In the genomic region with DNA sequence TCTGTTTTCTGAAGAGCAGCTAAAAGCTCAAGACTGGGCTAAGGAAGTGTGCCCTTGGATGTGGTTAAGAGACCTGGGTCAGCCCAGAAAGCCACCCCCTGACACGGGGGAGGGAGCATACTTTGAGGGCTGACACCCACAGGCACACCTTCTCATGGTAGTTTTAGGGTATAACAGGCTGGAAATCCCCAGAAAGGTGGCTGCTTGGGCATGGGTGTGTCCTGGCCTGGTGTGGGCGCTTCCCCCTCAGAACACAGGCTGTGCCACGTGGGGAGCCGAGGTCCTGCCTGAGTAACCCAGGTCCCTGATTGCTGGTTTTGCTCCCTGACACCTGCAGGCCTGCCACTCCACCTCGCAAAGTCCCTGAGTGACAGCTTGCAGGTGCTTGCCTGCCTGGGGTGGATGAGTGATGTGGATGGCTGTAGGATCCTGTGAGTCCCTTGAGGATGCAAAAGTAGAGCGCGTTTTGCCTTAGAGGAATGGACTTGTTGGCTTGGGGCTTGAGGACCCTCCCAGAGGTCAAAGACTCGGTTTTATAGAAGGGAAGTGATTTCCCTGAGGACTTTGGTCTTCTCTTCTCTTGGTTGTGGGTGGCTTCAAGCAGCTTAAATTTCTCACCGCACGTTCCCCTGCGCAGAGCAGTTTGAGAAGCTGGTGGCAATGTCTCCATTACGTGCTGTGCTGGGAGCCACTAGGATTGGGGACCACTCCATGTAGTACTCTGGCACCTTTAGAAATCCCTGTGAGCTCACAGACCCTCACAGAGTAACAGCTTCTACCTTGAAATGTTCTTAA, we compare ENCODE assay signal across 8 cellular contexts.
DNase-seq lines count a peak whose midpoint lies in the region; ATAC-seq, FAIRE-seq and TF ChIP-seq lines count a peak whose summit lies in the region.

No MANE protein-coding gene starts in this region.

- intact Hi-C loops in activated B cell treated with CpG ODN at 0.5 μM for 24 hours (cut with micrococcal nuclease) = loop anchor here (1.0 to 10.0 kb wide), 3 partner anchors 82 to 562 kb away; a partner anchor contains a TSS
- intact Hi-C loops in endothelial cell of umbilical vein (cut with micrococcal nuclease) = loop anchor here (2.0 to 10.0 kb wide), 3 partner anchors 68 to 252 kb away; no protein-coding TSS in a partner anchor

- ATAC-seq in HG02840 (IDR thresholded peaks at IDR 0.05; ENCODE audit: low FRiP score, unreplicated experiment) (peak; percentile 50), activated B cell treated with CpG ODN at 0.5 μM for 24 hours (ENCODE audit: low read depth) (peak; percentile 90)
- peak; percentile 87 to 89 for ATAC-seq in stimulated activated naive B cell treated with anti-CD40 and anti-IgM and Interleukin-4, amounts not matched to agents 10 μg/mL and 1 μg/mL and 100 μg/mL, for 72 hours (replicated peaks)

- H3K9me3 ChIP-seq in endothelial cell of umbilical vein (replicated peaks; ENCODE audit: control insufficient read depth, insufficient read depth, low read length) = no peaks in the 10 kb centered on the region

- CTCF ChIA-PET in activated B cell treated with CpG ODN at 0.5 μM for 24 hours (lab: Charles Lee) = interaction anchor here (0.6 to 1.7 kb wide), 3 partner anchors 16 to 109 kb away, joined by 3 to 7 read pairs (median 6); a partner anchor contains a TSS
- CTCF ChIA-PET in endothelial cell of umbilical vein (lab: Charles Lee) = interaction anchor here (1.2 to 1.5 kb wide), 7 partner anchors 11 to 166 kb away, joined by 3 to 7 read pairs (median 3); a partner anchor contains a TSS

- no peaks in the 10 kb centered on the region for H3K27me3 ChIP-seq in endothelial cell of umbilical vein (ENCODE audit: control insufficient read depth in 2 of 2, insufficient read depth in 2 of 2, low read length in 2 of 2)

- H3K9me1 ChIP-seq in endothelial cell of umbilical vein (replicated peaks; ENCODE audit: control insufficient read depth, extremely low read depth, insufficient read depth, low read length) = no peaks in the 10 kb centered on the region

- peak overlapping the region; percentile 92 for H3K27ac Mint-ChIP-seq in activated B cell treated with CpG ODN at 0.5 μM for 24 hours
- H3K27ac Mint-ChIP-seq in stimulated activated naive B cell treated with anti-CD40 and anti-IgM and Interleukin-4, amounts not matched to agents 10 μg/mL and 1 μg/mL and 100 μg/mL, for 72 hours = peak overlapping the region; percentile 81

- POLR2A ChIA-PET in activated B cell treated with CpG ODN at 0.5 μM for 24 hours (lab: Charles Lee) = interaction anchor here (0.6 to 1.2 kb wide), 3 partner anchors 99 to 183 kb away, joined by 4 to 7 read pairs (median 5); a partner anchor contains a TSS
- POLR2A ChIA-PET in endothelial cell of umbilical vein (lab: Charles Lee) = no interaction called here

- peaks cover 62% of the 10 kb centered on the region for H3K79me2 ChIP-seq in endothelial cell of umbilical vein (ENCODE audit: control insufficient read depth, insufficient read depth, low read length)

- in situ Hi-C loops in GM13977 (cut with MboI; ENCODE audit: low pct_unique_long_range_greater_than_20kb, low sequenced_read_pairs, unreplicated experiment) = no loop called here

- H3K9ac ChIP-seq in endothelial cell of umbilical vein (replicated peaks; ENCODE audit: extremely low read depth, insufficient read depth, low read length) = peak overlapping the region; percentile 66

- no peak overlapping the region for H2AFZ ChIP-seq in endothelial cell of umbilical vein (ENCODE audit: low read depth, low read length)

- H3K27ac ChIP-seq in endothelial cell of umbilical vein (ENCODE audit: insufficient read depth, low read depth, low read length) = peak overlapping the region; percentile 83

- no peak for TF ChIP-seq POLR2A in endothelial cell of umbilical vein (IDR thresholded peaks at IDR 0.05; ENCODE audit: low read depth, low read length)

- H3K4me2 ChIP-seq in endothelial cell of umbilical vein (ENCODE audit: insufficient read depth, low read length) = peak overlapping the region; percentile 68

- TF ChIP-seq CTCF in GM13977 (IDR thresholded peaks at IDR 0.05; ENCODE audit: extremely low read depth, insufficient read depth, missing control alignments) (no peak), activated B cell treated with CpG ODN at 0.5 μM for 24 hours (IDR thresholded peaks at IDR 0.05) (no peak), endothelial cell of umbilical vein (IDR thresholded peaks at IDR 0.05; ENCODE audit: extremely low read depth in 1 of 2, insufficient read depth in 1 of 2, low read depth in 1 of 2, low read length in 2 of 2) (no peak)

- peak overlapping the region; percentile 60 for H3K4me3 Mint-ChIP-seq in activated B cell treated with CpG ODN at 0.5 μM for 24 hours
- H3K4me3 Mint-ChIP-seq in stimulated activated naive B cell treated with anti-CD40 and anti-IgM and Interleukin-4, amounts not matched to agents 10 μg/mL and 1 μg/mL and 100 μg/mL, for 72 hours = peak overlapping the region; percentile 18 to 36

- H3K27me3 Mint-ChIP-seq in activated B cell treated with CpG ODN at 0.5 μM for 24 hours = no peaks in the 10 kb centered on the region
- H3K27me3 Mint-ChIP-seq in stimulated activated naive B cell treated with anti-CD40 and anti-IgM and Interleukin-4, amounts not matched to agents 10 μg/mL and 1 μg/mL and 100 μg/mL, for 72 hours = no peaks in the 10 kb centered on the region

- DNase-seq in GM13977 (ENCODE audit: low spot score) (peak; percentile 63), activated B cell treated with CpG ODN at 0.5 μM for 24 hours (peak; percentile 57), endothelial cell of umbilical vein (ENCODE audit: low read depth, low spot score) (peak; percentile 31), dedifferentiated amniotic fluid mesenchymal stem cell (ENCODE audit: extremely low spot score) (no peak), NCI-H1092 treated with DMSO at 0.1 percent for 48 hours (lab: John Stamatoyannopoulos, UW) (no peak), Kasumi-1 (lab: John Stamatoyannopoulos, UW) (no peak)
- DNase-seq in stimulated activated naive B cell treated with anti-CD40 and anti-IgM and Interleukin-4, amounts not matched to agents 10 μg/mL and 1 μg/mL and 100 μg/mL, for 72 hours = peak; percentile 71

- BruUV-seq in endothelial cell of umbilical vein (replicated peaks; lab: Mats Ljungman, UMichigan) = no TSS peak

- no peaks in the 10 kb centered on the region for H3K9me3 Mint-ChIP-seq in activated B cell treated with CpG ODN at 0.5 μM for 24 hours
- no peaks in the 10 kb centered on the region for H3K9me3 Mint-ChIP-seq in stimulated activated naive B cell treated with anti-CD40 and anti-IgM and Interleukin-4, amounts not matched to agents 10 μg/mL and 1 μg/mL and 100 μg/mL, for 72 hours

- peaks cover 32% of the 10 kb centered on the region for H3K36me3 Mint-ChIP-seq in activated B cell treated with CpG ODN at 0.5 μM for 24 hours (ENCODE audit: low read depth)
- H3K36me3 Mint-ChIP-seq in stimulated activated naive B cell treated with anti-CD40 and anti-IgM and Interleukin-4, amounts not matched to agents 10 μg/mL and 1 μg/mL and 100 μg/mL, for 72 hours = peaks cover 26 to 38% of the 10 kb centered on the region in 2 donors

- peaks cover 67% of the 10 kb centered on the region for H3K4me1 ChIP-seq in endothelial cell of umbilical vein (ENCODE audit: control insufficient read depth, extremely low read depth, insufficient read depth, low read length)

- H3K4me3 ChIP-seq in endothelial cell of umbilical vein (replicated peaks in 1 of 3; ENCODE audit: insufficient read depth in 1 of 3, low read depth in 1 of 3, low read length in 3 of 3) = no peak overlapping the region

- peaks cover 49 to 59% of the 10 kb centered on the region in 2 experiments for H3K36me3 ChIP-seq in endothelial cell of umbilical vein (ENCODE audit: control insufficient read depth in 2 of 2, extremely low read depth in 1 of 2, insufficient read depth in 2 of 2, low read length in 2 of 2)

- no peaks in the 10 kb centered on the region for H4K20me1 ChIP-seq in endothelial cell of umbilical vein (replicated peaks; ENCODE audit: control insufficient read depth, extremely low read depth, insufficient read depth, low read length)

- FAIRE-seq in endothelial cell of umbilical vein (lab: Jason Lieb, UNC) = no peak

- H3K4me1 Mint-ChIP-seq in activated B cell treated with CpG ODN at 0.5 μM for 24 hours = peaks cover 74% of the 10 kb centered on the region
- peaks cover 41 to 61% of the 10 kb centered on the region in 2 donors for H3K4me1 Mint-ChIP-seq in stimulated activated naive B cell treated with anti-CD40 and anti-IgM and Interleukin-4, amounts not matched to agents 10 μg/mL and 1 μg/mL and 100 μg/mL, for 72 hours

- dilution Hi-C loops in endothelial cell of umbilical vein (cut with MboI; ENCODE audit: extremely low pct_ligation_motif_present, low sequenced_read_pairs) = no loop called here

TF ChIP-seq in endothelial cell of umbilical vein, 7 proteins besides CTCF, POLR2A, EP300 and RAD21:
- TF ChIP-seq JUN (IDR thresholded peaks at IDR 0.05; ENCODE audit: borderline replicate concordance, insufficient read depth, insufficient read length, low read depth) = no peak
- TF ChIP-seq EZH2 (IDR thresholded peaks at IDR 0.05; ENCODE audit: borderline replicate concordance, low read depth, low read length, severe bottlenecking) = no peak
- TF ChIP-seq MYC (IDR thresholded peaks at IDR 0.05; ENCODE audit: low read depth, low read length) = no peak
- TF ChIP-seq FOS (IDR thresholded peaks at IDR 0.05; ENCODE audit: borderline replicate concordance, insufficient read depth, low read length) = no peak
- no peak for TF ChIP-seq POLR2AphosphoS5 (IDR thresholded peaks at IDR 0.05; ENCODE audit: insufficient read depth, low read depth, low read length)
- TF ChIP-seq, protein P1, sequence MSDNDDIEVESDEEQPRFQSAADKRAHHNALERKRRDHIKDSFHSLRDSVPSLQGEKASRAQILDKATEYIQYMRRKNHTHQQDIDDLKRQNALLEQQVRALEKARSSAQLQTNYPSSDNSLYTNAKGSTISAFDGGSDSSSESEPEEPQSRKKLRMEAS (IDR thresholded peaks at IDR 0.05; ENCODE audit: insufficient read depth, insufficient read length) = no peak
- TF ChIP-seq GATA2 (IDR thresholded peaks at IDR 0.05; ENCODE audit: insufficient read depth, insufficient read length, low read depth, low read length) = no peak

Comparison
In these comparisons a context has a peak if more than half of its experiments do, and no peak if none do; other contexts are left out.
1. DNase-seq: peak in GM13977 (single experiment), activated B cell treated with CpG ODN at 0.5 μM for 24 hours (single experiment), endothelial cell of umbilical vein (single experiment) and stimulated activated naive B cell treated with anti-CD40 and anti-IgM and Interleukin-4, amounts not matched to agents 10 μg/mL and 1 μg/mL and 100 μg/mL, for 72 hours (single experiment); none in dedifferentiated amniotic fluid mesenchymal stem cell (single experiment), NCI-H1092 treated with DMSO at 0.1 percent for 48 hours (single experiment) and Kasumi-1 (0 of 2).
2. Peak in every context shown above with its lines, with median percentiles within 50 percentile points of each other: ATAC-seq.